Comparison of ENCODE assay signal across 19 cellular contexts in genomic region chr4:63814171-63814964, GRCh38.
A peak's percentile ranks its signal among the peaks of the same experiment; 100 is the strongest.
DNase-seq lines count a peak whose midpoint lies in the region; ATAC-seq, FAIRE-seq and TF ChIP-seq lines count a peak whose summit lies in the region.
"Had no signal": no experiment of that assay in that cellular context is flagged by ENCODE, and none has a peak within 500 bp of the region (broad histone marks: within the 10 kb centered on the region; RNA-seq: fewer than 3 reads in every experiment).

No MANE protein-coding gene starts in this region.

- no peak for TF ChIP-seq EP300 in gastroesophageal sphincter (IDR thresholded peaks at IDR 0.05)

- H3K27me3 ChIP-seq in bronchial epithelial cell (ENCODE audit: control insufficient read depth, insufficient read depth, low read length), result no peaks in the 10 kb centered on the region
- H3K27me3 ChIP-seq in gastroesophageal sphincter, result no peaks in the 10 kb centered on the region

- 60% methylated on average over 1 of the region's 4 CpGs; no CpG with 5 or more reads in 1 of the 2 donors for WGBS in gastroesophageal sphincter (ENCODE audit: low coverage in 1 of 2), 2 donors

- DNase-seq in bronchial epithelial cell (ENCODE audit: low read depth), result no peak
- no peak for DNase-seq in sciatic nerve (ENCODE audit: low spot score)
- DNase-seq in urothelium cell line (ENCODE audit: low spot score), result no peak
- DNase-seq in NCI-H146 treated with DMSO at 0.1 percent for 48 hours (lab: John Stamatoyannopoulos, UW; ENCODE audit: unreplicated experiment), result no peak
- no peak for DNase-seq in SIG-M5 treated with dmso at 0.1 percent for 504 hours (lab: John Stamatoyannopoulos, UW; ENCODE audit: unreplicated experiment)
- DNase-seq: C1 segment of cervical spinal cord; Calu3; CD4-positive, alpha-beta T cell; DMS 273 treated with DMSO at 0.1 percent for 48 hours; DMS79; EL; HCEC 1CT; HFFc6 had no signal

- peak; percentile 77 for FAIRE-seq in bronchial epithelial cell (lab: Jason Lieb, UNC)
- peak; percentile 44 for FAIRE-seq in urothelium cell line (lab: Jason Lieb, UNC)
- FAIRE-seq: A204.1, G401.6, GM12892 had no signal

- no peaks in the 10 kb centered on the region for H3K9me3 ChIP-seq in gastroesophageal sphincter

- H3K4me3 ChIP-seq in bronchial epithelial cell (ENCODE audit: low read depth, low read length) (no peak overlapping the region), gastroesophageal sphincter (no peak overlapping the region)

- no peaks in the 10 kb centered on the region for H3K4me1 ChIP-seq in gastroesophageal sphincter

- H3K27ac ChIP-seq in gastroesophageal sphincter, result no peak overlapping the region
- H3K27ac ChIP-seq: HL-60 had no signal

- ATAC-seq in gastroesophageal sphincter (peak; percentile 28), sciatic nerve (peak; percentile 17), GM21526 (IDR thresholded peaks at IDR 0.05; ENCODE audit: low FRiP score, unreplicated experiment) (no peak)

- intact Hi-C loops in sciatic nerve (cut with DNase I), result no loop called here

- no peak for TF ChIP-seq POLR2A in gastroesophageal sphincter (IDR thresholded peaks at IDR 0.05)

- TF ChIP-seq CTCF in bronchial epithelial cell (IDR thresholded peaks at IDR 0.05; ENCODE audit: insufficient read depth, low read length, severe bottlenecking) (no peak), gastroesophageal sphincter (IDR thresholded peaks at IDR 0.05) (no peak)

- H3K36me3 ChIP-seq in bronchial epithelial cell (ENCODE audit: control insufficient read depth, insufficient read depth, low read length), result no peaks in the 10 kb centered on the region
- H3K36me3 ChIP-seq in gastroesophageal sphincter, result no peaks in the 10 kb centered on the region
